In the genomic region with DNA sequence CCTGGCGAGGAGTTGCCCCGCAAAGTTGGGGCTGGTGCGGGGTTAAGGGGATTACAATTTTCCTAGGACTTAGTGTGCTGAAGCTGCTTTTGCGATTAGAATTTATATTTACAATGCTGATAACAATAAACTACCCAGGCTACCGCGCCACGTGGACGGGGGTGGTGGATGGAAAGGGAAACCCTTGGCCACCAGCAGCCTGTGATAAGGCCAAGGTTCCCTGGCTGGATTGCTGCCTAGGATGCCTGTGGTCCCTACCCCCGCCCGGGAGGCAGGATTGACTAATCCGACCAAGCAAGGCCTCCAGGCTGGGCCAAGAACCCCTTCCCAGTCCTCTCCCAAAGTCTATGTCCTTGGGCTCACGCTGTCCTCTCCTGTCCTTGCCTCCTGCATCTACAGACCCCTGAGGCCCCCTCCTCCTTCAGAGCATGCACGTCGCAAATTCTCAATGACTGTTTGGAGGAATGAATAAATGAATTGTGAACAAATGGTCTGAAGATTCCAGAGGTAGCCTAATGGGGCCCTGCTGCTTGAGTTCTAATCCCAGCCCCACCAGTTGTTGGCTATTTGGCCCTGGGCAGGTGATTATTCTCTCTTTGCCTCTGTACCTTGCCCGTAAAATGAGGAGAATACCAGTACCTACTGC, we compare ENCODE assay signal across 2 cellular contexts.
TF ChIP-seq lines count a peak whose summit lies in the region.

No MANE protein-coding gene starts in this region.

TF ChIP-seq in IMR-90, 13 proteins besides CTCF, POLR2A, EP300 and RAD21:
- no peak for TF ChIP-seq RCOR1 (IDR thresholded peaks at IDR 0.05; ENCODE audit: insufficient replicate concordance, low read length)
- TF ChIP-seq CHD1 (IDR thresholded peaks at IDR 0.05; ENCODE audit: low read depth, low read length) = no peak
- no peak for TF ChIP-seq BHLHE40 (IDR thresholded peaks at IDR 0.05; ENCODE audit: low read depth, low read length)
- TF ChIP-seq, protein P1, sequence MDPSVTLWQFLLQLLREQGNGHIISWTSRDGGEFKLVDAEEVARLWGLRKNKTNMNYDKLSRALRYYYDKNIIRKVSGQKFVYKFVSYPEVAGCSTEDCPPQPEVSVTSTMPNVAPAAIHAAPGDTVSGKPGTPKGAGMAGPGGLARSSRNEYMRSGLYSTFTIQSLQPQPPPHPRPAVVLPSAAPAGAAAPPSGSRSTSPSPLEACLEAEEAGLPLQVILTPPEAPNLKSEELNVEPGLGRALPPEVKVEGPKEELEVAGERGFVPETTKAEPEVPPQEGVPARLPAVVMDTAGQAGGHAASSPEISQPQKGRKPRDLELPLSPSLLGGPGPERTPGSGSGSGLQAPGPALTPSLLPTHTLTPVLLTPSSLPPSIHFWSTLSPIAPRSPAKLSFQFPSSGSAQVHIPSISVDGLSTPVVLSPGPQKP (IDR thresholded peaks at IDR 0.05; ENCODE audit: borderline replicate concordance, low read depth, low read length) = no peak
- TF ChIP-seq CEBPB (IDR thresholded peaks at IDR 0.05; ENCODE audit: low read depth, low read length) = peak; percentile 41; the same call in 1 of the 2 replicates
- no peak for TF ChIP-seq SMC3 (IDR thresholded peaks at IDR 0.05; ENCODE audit: low read depth, low read length)
- TF ChIP-seq RFX5 (IDR thresholded peaks at IDR 0.05; ENCODE audit: low read depth, low read length) = no peak
- TF ChIP-seq MAZ (IDR thresholded peaks at IDR 0.05; ENCODE audit: borderline replicate concordance, low read depth, low read length) = no peak
- TF ChIP-seq, protein P2, sequence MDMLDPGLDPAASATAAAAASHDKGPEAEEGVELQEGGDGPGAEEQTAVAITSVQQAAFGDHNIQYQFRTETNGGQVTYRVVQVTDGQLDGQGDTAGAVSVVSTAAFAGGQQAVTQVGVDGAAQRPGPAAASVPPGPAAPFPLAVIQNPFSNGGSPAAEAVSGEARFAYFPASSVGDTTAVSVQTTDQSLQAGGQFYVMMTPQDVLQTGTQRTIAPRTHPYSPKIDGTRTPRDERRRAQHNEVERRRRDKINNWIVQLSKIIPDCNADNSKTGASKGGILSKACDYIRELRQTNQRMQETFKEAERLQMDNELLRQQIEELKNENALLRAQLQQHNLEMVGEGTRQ (IDR thresholded peaks at IDR 0.05; ENCODE audit: low read depth, low read length) = peak; percentile 38; the same call in 1 of the 2 replicates
- no peak for TF ChIP-seq NFE2L2 (IDR thresholded peaks at IDR 0.05; ENCODE audit: low read depth, low read length)
- no peak for TF ChIP-seq MAFK (IDR thresholded peaks at IDR 0.05; ENCODE audit: low read depth, low read length)
- 0 out of 2 replicates have a peak, but pooled peaks have one; percentile 54 for TF ChIP-seq MXI1 (IDR thresholded peaks at IDR 0.05; ENCODE audit: borderline replicate concordance, low read depth, low read length)
- TF ChIP-seq FOS (IDR thresholded peaks at IDR 0.05; ENCODE audit: low read depth, low read length) = no peak

TF ChIP-seq in H1, 55 proteins besides CTCF, POLR2A, EP300 and RAD21:
- TF ChIP-seq SRF (IDR thresholded peaks at IDR 0.05; ENCODE audit: low read depth, low read length) = no peak
- TF ChIP-seq TBP (IDR thresholded peaks at IDR 0.05; ENCODE audit: low read depth, low read length) = 0 out of 2 replicates have a peak, but pooled peaks have one; percentile 26
- TF ChIP-seq PHF8 (conservative IDR thresholded peaks at IDR 0.05; ENCODE audit: low read depth, low read length) = 0 out of 2 replicates have a peak, but pooled peaks have one; percentile 26
- TF ChIP-seq ASH2L (IDR thresholded peaks at IDR 0.05; ENCODE audit: low read length) = peak; percentile 15
- TF ChIP-seq, protein P3, sequence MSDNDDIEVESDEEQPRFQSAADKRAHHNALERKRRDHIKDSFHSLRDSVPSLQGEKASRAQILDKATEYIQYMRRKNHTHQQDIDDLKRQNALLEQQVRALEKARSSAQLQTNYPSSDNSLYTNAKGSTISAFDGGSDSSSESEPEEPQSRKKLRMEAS (IDR thresholded peaks at IDR 0.05) = peak; percentile 88
